14 cellular contexts compared by ENCODE assay signal in genomic region chr3:16932877-16933276, GRCh38. TPM values are rescaled to one million over a fixed set of nuclear protein-coding genes. Genes with fewer than 3 reads are reported as not detected.
DNase-seq lines count a peak whose midpoint lies in the region; ATAC-seq and TF ChIP-seq lines count a peak whose summit lies in the region.
"Had no signal": no experiment of that assay in that cellular context is flagged by ENCODE, and none has a peak within 500 bp of the region (broad histone marks: within the 10 kb centered on the region; RNA-seq: fewer than 3 reads in every experiment).

No MANE protein-coding gene starts in this region.

- no peak overlapping the region for H3K27ac Mint-ChIP-seq in activated T-cell treated with anti-CD3 and anti-CD28 coated beads, Interleukin-2, amount 50 U/mL, for 72 hours
- no peak overlapping the region for H3K27ac Mint-ChIP-seq in stimulated activated effector memory CD8-positive, alpha-beta T cell treated with anti-CD3 and anti-CD28 coated beads, Interleukin-12 subunit alpha, Interleukin-12 subunit beta, amount 100 ng/mL, for 72 hours

- peak overlapping the region; percentile 54 to 72 for H3K4me3 Mint-ChIP-seq in activated T-cell treated with anti-CD3 and anti-CD28 coated beads, Interleukin-2, amount 50 U/mL, for 72 hours
- peak overlapping the region; percentile 13 for H3K4me3 Mint-ChIP-seq in stimulated activated effector memory CD8-positive, alpha-beta T cell treated with anti-CD3 and anti-CD28 coated beads, Interleukin-12 subunit alpha, Interleukin-12 subunit beta, amount 100 ng/mL, for 72 hours
- H3K4me3 Mint-ChIP-seq: activated T-cell treated with anti-CD3 and anti-CD28 coated beads, Interleukin-2, amount 50 U/mL, for 4 hours had no signal

- H3K4me1 ChIP-seq in left ventricle myocardium inferior, result peaks cover 90% of the 10 kb centered on the region

- H3K9me3 ChIP-seq in left ventricle myocardium inferior (replicated peaks), result peaks cover 5% of the 10 kb centered on the region

- ATAC-seq in activated T-cell treated with anti-CD3 and anti-CD28 coated beads, Interleukin-2, amount 50 U/mL, for 72 hours (replicated peaks in 1 of 2), result no peak
- ATAC-seq in GM21786 (IDR thresholded peaks at IDR 0.05; ENCODE audit: unreplicated experiment), result peak; percentile 70
- peak; percentile 57 for ATAC-seq in HG03571 (IDR thresholded peaks at IDR 0.05; ENCODE audit: unreplicated experiment)
- ATAC-seq in stimulated activated effector memory CD8-positive, alpha-beta T cell treated with anti-CD3 and anti-CD28 coated beads, Interleukin-12 subunit alpha, Interleukin-12 subunit beta, amount 100 ng/mL, for 72 hours, result no peak
- ATAC-seq: heart right ventricle had no signal

- no peaks in the 10 kb centered on the region for H3K36me3 Mint-ChIP-seq in activated T-cell treated with anti-CD3 and anti-CD28 coated beads, Interleukin-2, amount 50 U/mL, for 72 hours (ENCODE audit: insufficient read depth in 2 of 2)
- H3K36me3 Mint-ChIP-seq in stimulated activated effector memory CD8-positive, alpha-beta T cell treated with anti-CD3 and anti-CD28 coated beads, Interleukin-12 subunit alpha, Interleukin-12 subunit beta, amount 100 ng/mL, for 72 hours, result peaks cover 4% of the 10 kb centered on the region

- peaks cover 95% of the 10 kb centered on the region for H3K4me1 Mint-ChIP-seq in activated T-cell treated with anti-CD3 and anti-CD28 coated beads, Interleukin-2, amount 50 U/mL, for 72 hours (ENCODE audit: low read depth)
- peaks cover 74% of the 10 kb centered on the region for H3K4me1 Mint-ChIP-seq in stimulated activated effector memory CD8-positive, alpha-beta T cell treated with anti-CD3 and anti-CD28 coated beads, Interleukin-12 subunit alpha, Interleukin-12 subunit beta, amount 100 ng/mL, for 72 hours

- H3K4me3 ChIP-seq in left ventricle myocardium inferior, result no peak overlapping the region
- H3K4me3 ChIP-seq: heart right ventricle, smooth muscle cell had no signal

- DNase-seq in activated T-cell treated with anti-CD3 and anti-CD28 coated beads, Interleukin-2, amount 50 U/mL, for 72 hours, result no peak
- no peak for DNase-seq in activated T-cell treated with anti-CD3 and anti-CD28 coated beads, Interleukin-2, amount 50 U/mL, for 1 hour
- no peak for DNase-seq in stimulated activated effector memory CD8-positive, alpha-beta T cell treated with anti-CD3 and anti-CD28 coated beads, Interleukin-12 subunit alpha, Interleukin-12 subunit beta, amount 100 ng/mL, for 72 hours (ENCODE audit: low spot score in 2 of 2)
- DNase-seq in KG1 (lab: John Stamatoyannopoulos, UW) (no peak), left ventricle myocardium inferior (no peak)
- DNase-seq in activated CD8-positive, alpha-beta memory T cell treated with anti-CD3 and anti-CD28 coated beads, Interleukin-2, amount 50 U/mL, for 4 hours, result no peak
- DNase-seq: activated T-cell treated with anti-CD3 and anti-CD28 coated beads, Interleukin-2, amount 50 U/mL, for 4 hours; DMS 273 treated with DMSO at 0.1 percent for 48 hours; heart right ventricle; NCI-H446 treated with DMSO at 0.1 percent for 48 hours had no signal

- TF ChIP-seq CTCF in left ventricle myocardium inferior (IDR thresholded peaks at IDR 0.05; ENCODE audit: borderline replicate concordance), result no peak

- no peaks in the 10 kb centered on the region for H3K36me3 ChIP-seq in left ventricle myocardium inferior

- intact Hi-C loops in left ventricle myocardium inferior (cut with micrococcal nuclease), result no loop called here

- no peak overlapping the region for H3K27ac ChIP-seq in left ventricle myocardium inferior (replicated peaks)
- H3K27ac ChIP-seq: heart right ventricle, RWPE1 had no signal

- no peaks in the 10 kb centered on the region for H3K27me3 Mint-ChIP-seq in activated T-cell treated with anti-CD3 and anti-CD28 coated beads, Interleukin-2, amount 50 U/mL, for 72 hours (ENCODE audit: low read depth)

- H3K27me3 ChIP-seq in left ventricle myocardium inferior (ENCODE audit: low read depth), result no peaks in the 10 kb centered on the region
- H3K27me3 ChIP-seq: heart right ventricle had no signal

- H3K9me3 Mint-ChIP-seq in activated T-cell treated with anti-CD3 and anti-CD28 coated beads, Interleukin-2, amount 50 U/mL, for 72 hours, result no peaks in the 10 kb centered on the region
- H3K9me3 Mint-ChIP-seq in stimulated activated effector memory CD8-positive, alpha-beta T cell treated with anti-CD3 and anti-CD28 coated beads, Interleukin-12 subunit alpha, Interleukin-12 subunit beta, amount 100 ng/mL, for 72 hours, result peaks cover 2% of the 10 kb centered on the region
- H3K9me3 Mint-ChIP-seq: activated T-cell treated with anti-CD3 and anti-CD28 coated beads, Interleukin-2, amount 50 U/mL, for 4 hours had no signal

RNA-seq across cellular contexts. Expression of gene PLCL2, which starts 48.1 kb away (rescaled TPM):
- total RNA-seq in activated T-cell treated with anti-CD3 and anti-CD28 coated beads, Interleukin-2, amount 50 U/mL, for 72 hours, result 10 to 100 TPM; 22.9 to 24.7 TPM
- 48.1 TPM for total RNA-seq in left ventricle myocardium inferior

Comparison
In these comparisons a context has a peak if more than half of its experiments do, and no peak if none do; other contexts are left out.
1. ATAC-seq: peak in GM21786 (single experiment) and HG03571 (single experiment); none in activated T-cell treated with anti-CD3 and anti-CD28 coated beads, Interleukin-2, amount 50 U/mL, for 72 hours (0 of 2) and stimulated activated effector memory CD8-positive, alpha-beta T cell treated with anti-CD3 and anti-CD28 coated beads, Interleukin-12 subunit alpha, Interleukin-12 subunit beta, amount 100 ng/mL, for 72 hours (single experiment).